In the genomic region with DNA sequence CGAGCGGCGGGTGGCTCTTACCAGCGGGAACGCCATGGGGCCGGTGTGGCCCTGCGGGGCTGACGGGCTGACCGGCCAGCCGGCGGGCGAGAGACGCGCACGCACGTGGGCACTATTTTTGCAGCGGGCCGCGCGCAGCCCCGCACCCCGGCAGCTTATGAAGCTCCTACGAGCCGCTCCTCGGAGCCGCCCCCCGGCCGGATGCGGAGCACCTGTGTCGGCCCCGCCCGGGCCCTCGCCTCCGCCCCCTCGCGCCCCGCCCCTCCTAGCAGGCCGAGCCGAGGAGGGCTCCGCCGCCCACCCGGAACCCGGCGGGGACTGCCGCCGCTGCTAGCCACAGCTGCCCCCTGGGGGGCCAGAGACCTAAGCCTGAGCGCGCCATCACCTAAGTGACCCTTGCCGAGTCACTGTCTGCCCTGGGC, we compare ENCODE assay signal across 9 cellular contexts. TPM values are rescaled to one million over a fixed set of nuclear protein-coding genes. Genes with fewer than 3 reads are reported as not detected.
DNase-seq lines count a peak whose midpoint lies in the region; FAIRE-seq and TF ChIP-seq lines count a peak whose summit lies in the region.
"Had no signal": no experiment of that assay in that cellular context is flagged by ENCODE, and none has a peak within 500 bp of the region (broad histone marks: within the 10 kb centered on the region; RNA-seq: fewer than 3 reads in every experiment).

No MANE protein-coding gene starts in this region.

- H3K9me3 ChIP-seq in fibroblast of lung (ENCODE audit: control insufficient read depth, insufficient read depth, low read depth, low read length), result no peaks in the 10 kb centered on the region
- peaks cover 11% of the 10 kb centered on the region for H3K9me3 ChIP-seq in trophoblast cell (ENCODE audit: insufficient read depth, low read depth, low read length)

- H2BK5ac ChIP-seq in trophoblast cell (ENCODE audit: low read depth, low read length, poor library complexity), result no peak overlapping the region

- TF ChIP-seq CTCF in fibroblast of lung (conservative IDR thresholded peaks at IDR 0.05 in 1 of 2, IDR thresholded peaks at IDR 0.05 in 1 of 2; ENCODE audit: low read depth in 1 of 2, low read length in 2 of 2), result no peak

- H3K27me3 ChIP-seq in fibroblast of lung (ENCODE audit: control insufficient read depth, insufficient read depth, low read length), result peaks cover 16% of the 10 kb centered on the region
- H3K27me3 ChIP-seq in trophoblast cell (ENCODE audit: insufficient read depth, low read length), result peaks cover 43% of the 10 kb centered on the region
- H3K27me3 ChIP-seq: BLaER1 had no signal

- no peak overlapping the region for H2BK120ac ChIP-seq in trophoblast cell (ENCODE audit: insufficient read depth, low read length, poor library complexity)

- DNase-seq in NCI-H146 (lab: John Stamatoyannopoulos, UW) (peak; percentile 44), NCI-H146 treated with DMSO at 0.1 percent for 48 hours (lab: John Stamatoyannopoulos, UW; ENCODE audit: unreplicated experiment) (no peak), fibroblast of lung (ENCODE audit: low read depth in 2 of 2) (no peak), trophoblast cell (no peak), urothelium cell line (ENCODE audit: low spot score) (peak; percentile 77), OCI-M2 (lab: John Stamatoyannopoulos, UW; ENCODE audit: unreplicated experiment) (no peak), dedifferentiated amniotic fluid mesenchymal stem cell (ENCODE audit: extremely low spot score) (no peak)
- DNase-seq in activated CD8-positive, alpha-beta memory T cell treated with anti-CD3 and anti-CD28 coated beads for 24 hours, result peak; percentile 84

- H4K12ac ChIP-seq in trophoblast cell (ENCODE audit: low read depth, low read length), result no peak overlapping the region

- WGBS in trophoblast cell (ENCODE audit: extremely low coverage, insufficient coverage, insufficient read length), result no CpG with 5 or more reads among the region's 49 CpGs

- H3K36me3 ChIP-seq in fibroblast of lung (ENCODE audit: control insufficient read depth, insufficient read depth, low read length) (no peaks in the 10 kb centered on the region), trophoblast cell (ENCODE audit: control insufficient read depth in 1 of 2, insufficient read depth in 2 of 2, low read length in 2 of 2) (no peaks in the 10 kb centered on the region)
- H3K36me3 ChIP-seq: BLaER1 had no signal

- H2AFZ ChIP-seq in fibroblast of lung (ENCODE audit: low read length) (peak overlapping the region; percentile 46), trophoblast cell (ENCODE audit: insufficient read depth, low read length, poor library complexity) (peak overlapping the region; percentile 15)

- no peaks in the 10 kb centered on the region for H4K20me1 ChIP-seq in fibroblast of lung (ENCODE audit: control insufficient read depth, extremely low read depth, insufficient read depth, low read length)
- H4K20me1 ChIP-seq: BLaER1 had no signal

- H2AK5ac ChIP-seq in trophoblast cell (ENCODE audit: low read length), result no peak overlapping the region

- H3K4me2 ChIP-seq in fibroblast of lung (ENCODE audit: extremely low read depth, insufficient read depth, low read length) (peak overlapping the region; percentile 70), trophoblast cell (ENCODE audit: low read length) (peak overlapping the region; percentile 77)
- H3K4me2 ChIP-seq: BLaER1 had no signal

- H3K14ac ChIP-seq in trophoblast cell (ENCODE audit: low read length), result no peak overlapping the region

- H3K23ac ChIP-seq in trophoblast cell (ENCODE audit: low read length), result no peak overlapping the region

- H3K4me1 ChIP-seq in fibroblast of lung (ENCODE audit: control insufficient read depth, extremely low read depth, insufficient read depth, low read length) (no peaks in the 10 kb centered on the region), trophoblast cell (ENCODE audit: control insufficient read depth in 1 of 2, insufficient read depth in 2 of 2, low read length in 2 of 2) (peaks cover 7 to 12% of the 10 kb centered on the region in 2 experiments)
- H3K4me1 ChIP-seq: BLaER1 had no signal

- H3K4ac ChIP-seq in trophoblast cell (ENCODE audit: low read depth, low read length), result no peak overlapping the region

- no peaks in the 10 kb centered on the region for H3K79me2 ChIP-seq in fibroblast of lung (ENCODE audit: control insufficient read depth, insufficient read depth, low read length)
- H3K79me2 ChIP-seq in trophoblast cell (ENCODE audit: control insufficient read depth, insufficient read depth, low read length, poor library complexity), result no peaks in the 10 kb centered on the region

- H3K4me3 ChIP-seq in fibroblast of lung (replicated peaks in 1 of 4; ENCODE audit: control extremely low read depth in 1 of 4, insufficient read depth in 1 of 4, low read depth in 3 of 4, low read length in 4 of 4) (peak overlapping the region; percentile 16 to 60 (median 27)), trophoblast cell (ENCODE audit: low read depth, low read length) (peak overlapping the region; percentile 34)
- H3K4me3 ChIP-seq: BLaER1 had no signal

- H2BK12ac ChIP-seq in trophoblast cell (ENCODE audit: low read length), result no peak overlapping the region

- no peak overlapping the region for H3K18ac ChIP-seq in trophoblast cell (ENCODE audit: low read length)

- H3K9ac ChIP-seq in fibroblast of lung (ENCODE audit: insufficient read depth, low read length), result no peak overlapping the region
- H3K9ac ChIP-seq in trophoblast cell (ENCODE audit: low read length), result no peak overlapping the region
- H3K9ac ChIP-seq: BLaER1 had no signal

- H4K8ac ChIP-seq in trophoblast cell (ENCODE audit: low read depth, low read length), result no peak overlapping the region

- FAIRE-seq in urothelium cell line (lab: Jason Lieb, UNC), result peak; percentile 89

- no peaks in the 10 kb centered on the region for H3K79me1 ChIP-seq in trophoblast cell (ENCODE audit: low read length)

- no peak overlapping the region for H3K27ac ChIP-seq in fibroblast of lung (ENCODE audit: insufficient read depth, low read length)
- no peak overlapping the region for H3K27ac ChIP-seq in trophoblast cell (ENCODE audit: low read depth, low read length)
- H3K27ac ChIP-seq: BLaER1 had no signal

- no peak overlapping the region for H4K91ac ChIP-seq in trophoblast cell (ENCODE audit: low read depth, low read length)

RNA-seq across cellular contexts. Expression of a gene that starts 0.7 kb away (rescaled TPM):
- 24.9 and 62.3 TPM in 2 replicates for total RNA-seq in fibroblast of lung
- polyA plus RNA-seq in fibroblast of lung, result 8.4 and 16.1 TPM in 2 replicates
- polyA plus RNA-seq in fibroblast of lung (2012), result 5.8 and 10.4 TPM in 2 replicates
- 18.7 and 28.0 TPM in 2 replicates for polyA minus RNA-seq in fibroblast of lung (ENCODE audit: low replicate concordance)
- 0.04 TPM in 1 of 2 replicates, not detected in the other for polyA plus RNA-seq in trophoblast cell (2013)

Comparison
In these comparisons a context has a peak if more than half of its experiments do, and no peak if none do; other contexts are left out.
1. DNase-seq: peak in NCI-H146 (single experiment), activated CD8-positive, alpha-beta memory T cell treated with anti-CD3 and anti-CD28 coated beads for 24 hours (single experiment) and urothelium cell line (single experiment); none in NCI-H146 treated with DMSO at 0.1 percent for 48 hours (single experiment), fibroblast of lung (0 of 2), trophoblast cell (0 of 2), OCI-M2 (single experiment) and dedifferentiated amniotic fluid mesenchymal stem cell (single experiment).